15 cellular contexts compared by ENCODE assay signal in genomic region chr5:87551807-87552377, GRCh38.
DNase-seq lines count a peak whose midpoint lies in the region; ATAC-seq, FAIRE-seq and TF ChIP-seq lines count a peak whose summit lies in the region.
"Had no signal": no experiment of that assay in that cellular context is flagged by ENCODE, and none has a peak within 500 bp of the region (broad histone marks: within the 10 kb centered on the region; RNA-seq: fewer than 3 reads in every experiment).

No MANE protein-coding gene starts in this region.

- H3K9me3 ChIP-seq in HAP-1 (no peaks in the 10 kb centered on the region; the same call in none of the 2 replicates), A673 (ENCODE audit: low read depth, low read length, poor library complexity, severe bottlenecking) (no peaks in the 10 kb centered on the region)
- H3K9me3 ChIP-seq: A549 had no signal

- CTCF ChIA-PET in A673 (lab: Charles Lee): no interaction called here

- POLR2A ChIA-PET in A673 (lab: Charles Lee; ENCODE audit: low non-redundant PET): no interaction called here

- no peak for TF ChIP-seq CTCF in A673 (conservative IDR thresholded peaks at IDR 0.05; ENCODE audit: low read depth, low read length)

- in situ Hi-C loops in HAP-1 (cut with MboI; ENCODE audit: low sequenced_read_pairs): no loop called here

- H3K4me3 ChIP-seq in HAP-1 (no peak overlapping the region), rectal smooth muscle tissue (ENCODE audit: low read length) (no peak overlapping the region), A673 (ENCODE audit: low read depth, low read length, poor library complexity, severe bottlenecking) (no peak overlapping the region)
- H3K4me3 ChIP-seq: A549 had no signal

- no peak overlapping the region for H3K9ac ChIP-seq in rectal smooth muscle tissue (ENCODE audit: low read length)

- intact Hi-C loops in A673 (cut with micrococcal nuclease; ENCODE audit: unreplicated experiment) (no loop called here), left cardiac atrium (cut with DNase I) (no loop called here), left colon (cut with DNase I, micrococcal nuclease) (no loop called here)

- H3K36me3 ChIP-seq in HAP-1 (replicated peaks): no peaks in the 10 kb centered on the region
- no peaks in the 10 kb centered on the region for H3K36me3 ChIP-seq in rectal smooth muscle tissue (ENCODE audit: control insufficient read depth, insufficient read depth, low read length)
- H3K36me3 ChIP-seq in A673 (ENCODE audit: insufficient read depth, low read length, poor library complexity, severe bottlenecking): no peaks in the 10 kb centered on the region

- FAIRE-seq in endometrium (lab: Jason Lieb, UNC): peak; percentile 97
- FAIRE-seq: A549, GM18507 had no signal

- no peak for ATAC-seq in left cardiac atrium
- ATAC-seq in left colon: no peak
- ATAC-seq: A549; CD8-positive, alpha-beta T cell had no signal

- DNase-seq in HAP-1 (ENCODE audit: low spot score in 2 of 2): peak; percentile 56 to 68
- peak; percentile 77 for DNase-seq in NCI-H69 (lab: John Stamatoyannopoulos, UW)
- no peak for DNase-seq in A673 (ENCODE audit: low spot score)
- DNase-seq in left cardiac atrium: no peak
- no peak for DNase-seq in left colon
- DNase-seq: Caco-2; CD8-positive, alpha-beta T cell; DND-41; GF-D8; GOT3; H9 had no signal

- BruUV-seq in A673 (replicated peaks; lab: Mats Ljungman, UMichigan): no TSS peak

- H3K27me3 ChIP-seq in HAP-1 (ENCODE audit: low read depth): no peaks in the 10 kb centered on the region
- H3K27me3 ChIP-seq in rectal smooth muscle tissue (ENCODE audit: control insufficient read depth, insufficient read depth, low read length): no peaks in the 10 kb centered on the region
- no peaks in the 10 kb centered on the region for H3K27me3 ChIP-seq in A673 (replicated peaks; ENCODE audit: insufficient read depth, low read depth, low read length, poor library complexity)

- peaks cover 3% of the 10 kb centered on the region for H3K4me1 ChIP-seq in HAP-1
- peaks cover 8% of the 10 kb centered on the region for H3K4me1 ChIP-seq in rectal smooth muscle tissue (ENCODE audit: control insufficient read depth, insufficient read depth, low read length)
- H3K4me1 ChIP-seq in A673 (ENCODE audit: insufficient read depth, low read length, poor library complexity, severe bottlenecking): no peaks in the 10 kb centered on the region
- H3K4me1 ChIP-seq: A549, Caco-2 had no signal

- H3K27ac ChIP-seq in rectal smooth muscle tissue (ENCODE audit: low read depth, low read length): peak overlapping the region; percentile 77
- no peak overlapping the region for H3K27ac ChIP-seq in A673 (ENCODE audit: low read depth, low read length, poor library complexity, severe bottlenecking)
- H3K27ac ChIP-seq: A549 had no signal

Comparison
In these comparisons a context has a peak if more than half of its experiments do, and no peak if none do; other contexts are left out.
1. DNase-seq: peak in HAP-1 (2 of 2) and NCI-H69 (single experiment); none in A673 (single experiment), left cardiac atrium (single experiment) and left colon (0 of 2).